ENCODE assay signal across 33 cellular contexts in genomic region chr11:59654893-59655292, GRCh38. TPM values are rescaled to one million over a fixed set of nuclear protein-coding genes. Genes with fewer than 3 reads are reported as not detected.
"Had no signal": no experiment of that assay in that cellular context is flagged by ENCODE, and none has a peak within 500 bp of the region (broad histone marks: within the 10 kb centered on the region; RNA-seq: fewer than 3 reads in every experiment).

No MANE protein-coding gene starts in this region.

- H3K27me3 Mint-ChIP-seq: activated CD4-positive, alpha-beta memory T cell treated with anti-CD3 and anti-CD28 coated beads for 36 hours; activated CD4-positive, alpha-beta T cell treated with anti-CD3 and anti-CD28 coated beads, Interleukin-2, amount 10 ng/mL, durations not matched to agents 7 days and 5 days; activated naive CD8-positive, alpha-beta T cell treated with anti-CD3 and anti-CD28 coated beads for 36 hours; activated T-helper 17 cell treated with anti-CD3 and anti-CD28 coated beads, Interleukin-2, amount 50 U/mL, for 72 hours had no signal

- ATAC-seq: activated T-cell treated with anti-CD3 and anti-CD28 coated beads, Interleukin-2, amount 50 U/mL, for 4 hours; activated T-helper 17 cell treated with anti-CD3 and anti-CD28 coated beads, Interleukin-2, amount 50 U/mL, for 72 hours had no signal

- H3K27me3 ChIP-seq: brain microvascular endothelial cell had no signal

- DNase-seq: activated CD4-positive, alpha-beta memory T cell treated with anti-CD3 and anti-CD28 coated beads for 36 hours; activated CD4-positive, alpha-beta T cell treated with anti-CD3 and anti-CD28 coated beads, Interleukin-2, amount 10 ng/mL, durations not matched to agents 7 days and 5 days; activated CD8-positive, alpha-beta memory T cell treated with anti-CD3 and anti-CD28 coated beads, Interleukin-2, amount 50 U/mL, for 4 hours; activated effector memory CD4-positive, alpha-beta T cell treated with anti-CD3 and anti-CD28 coated beads, Interleukin-2, amount 50 U/mL, for 16 hours; activated naive CD4-positive, alpha-beta T cell; activated naive CD4-positive, alpha-beta T cell treated with anti-CD3 and anti-CD28 coated beads, Interleukin-2, amount 50 U/mL, for 16 hours; activated naive CD8-positive, alpha-beta T cell treated with anti-CD3 and anti-CD28 coated beads for 36 hours; activated T-cell treated with anti-CD3 and anti-CD28 coated beads for 4 hours; activated T-cell treated with anti-CD3 and anti-CD28 coated beads, Interleukin-2, amount 50 U/mL, for 4 hours; amniotic stem cell; aorta; brain microvascular endothelial cell; central memory CD4-positive, alpha-beta T cell; Karpas-422; KBM-7; NCI-H1105; NCI-H1417 treated with DMSO at 0.1 percent for 48 hours; NCI-H1694; NCI-H1930; NCI-H2081 treated with DMSO at 0.1 percent for 48 hours; NCI-H345; NCI-H524 treated with DMSO at 0.1 percent for 48 hours; PC-9; Right ventricle myocardium superior; SW 1271; T-helper 1 cell; T-helper 2 cell; T-helper 9 cell had no signal

- H3K4me3 Mint-ChIP-seq: activated CD4-positive, alpha-beta memory T cell treated with anti-CD3 and anti-CD28 coated beads for 36 hours; activated CD4-positive, alpha-beta T cell treated with anti-CD3 and anti-CD28 coated beads, Interleukin-2, amount 10 ng/mL, durations not matched to agents 7 days and 5 days; activated naive CD8-positive, alpha-beta T cell treated with anti-CD3 and anti-CD28 coated beads for 36 hours; activated T-cell treated with anti-CD3 and anti-CD28 coated beads, Interleukin-2, amount 50 U/mL, for 4 hours; activated T-helper 17 cell treated with anti-CD3 and anti-CD28 coated beads, Interleukin-2, amount 50 U/mL, for 72 hours had no signal

- H3K4me3 ChIP-seq: PC-9 had no signal

- H3K27ac Mint-ChIP-seq: activated CD4-positive, alpha-beta memory T cell treated with anti-CD3 and anti-CD28 coated beads for 36 hours; activated CD4-positive, alpha-beta T cell treated with anti-CD3 and anti-CD28 coated beads, Interleukin-2, amount 10 ng/mL, durations not matched to agents 7 days and 5 days; activated naive CD8-positive, alpha-beta T cell treated with anti-CD3 and anti-CD28 coated beads for 36 hours; activated T-helper 17 cell treated with anti-CD3 and anti-CD28 coated beads, Interleukin-2, amount 50 U/mL, for 72 hours had no signal

- H3K27ac ChIP-seq: brain microvascular endothelial cell, PC-9, RWPE1 had no signal

- H2AFZ ChIP-seq: PC-9 had no signal

- H3K9me3 Mint-ChIP-seq: activated CD4-positive, alpha-beta memory T cell treated with anti-CD3 and anti-CD28 coated beads for 36 hours; activated CD4-positive, alpha-beta T cell treated with anti-CD3 and anti-CD28 coated beads, Interleukin-2, amount 10 ng/mL, durations not matched to agents 7 days and 5 days; activated naive CD8-positive, alpha-beta T cell treated with anti-CD3 and anti-CD28 coated beads for 36 hours; activated T-cell treated with anti-CD3 and anti-CD28 coated beads, Interleukin-2, amount 50 U/mL, for 4 hours; activated T-helper 17 cell treated with anti-CD3 and anti-CD28 coated beads, Interleukin-2, amount 50 U/mL, for 72 hours had no signal

- H3K4me1 Mint-ChIP-seq: activated CD4-positive, alpha-beta T cell treated with anti-CD3 and anti-CD28 coated beads, Interleukin-2, amount 10 ng/mL, durations not matched to agents 7 days and 5 days; activated naive CD8-positive, alpha-beta T cell treated with anti-CD3 and anti-CD28 coated beads for 36 hours had no signal

- H3K4me2 ChIP-seq: PC-9 had no signal

RNA-seq across cellular contexts. Expression of gene OR10V1, which starts 58.8 kb away (rescaled TPM):
- total RNA-seq: activated CD4-positive, alpha-beta memory T cell treated with anti-CD3 and anti-CD28 coated beads for 36 hours; activated CD4-positive, alpha-beta T cell treated with anti-CD3 and anti-CD28 coated beads, Interleukin-2, amount 10 ng/mL, durations not matched to agents 7 days and 5 days; activated naive CD8-positive, alpha-beta T cell treated with anti-CD3 and anti-CD28 coated beads for 36 hours; activated T-cell treated with anti-CD3 and anti-CD28 coated beads, Interleukin-2, amount 50 U/mL, for 4 hours; activated T-helper 17 cell treated with anti-CD3 and anti-CD28 coated beads, Interleukin-2, amount 50 U/mL, for 72 hours; aorta; cerebellum; MCF 10A; NCI-H460; PC-9; Right ventricle myocardium superior had no signal
